Comparison of ENCODE assay signal across 8 cellular contexts in the genomic region with DNA sequence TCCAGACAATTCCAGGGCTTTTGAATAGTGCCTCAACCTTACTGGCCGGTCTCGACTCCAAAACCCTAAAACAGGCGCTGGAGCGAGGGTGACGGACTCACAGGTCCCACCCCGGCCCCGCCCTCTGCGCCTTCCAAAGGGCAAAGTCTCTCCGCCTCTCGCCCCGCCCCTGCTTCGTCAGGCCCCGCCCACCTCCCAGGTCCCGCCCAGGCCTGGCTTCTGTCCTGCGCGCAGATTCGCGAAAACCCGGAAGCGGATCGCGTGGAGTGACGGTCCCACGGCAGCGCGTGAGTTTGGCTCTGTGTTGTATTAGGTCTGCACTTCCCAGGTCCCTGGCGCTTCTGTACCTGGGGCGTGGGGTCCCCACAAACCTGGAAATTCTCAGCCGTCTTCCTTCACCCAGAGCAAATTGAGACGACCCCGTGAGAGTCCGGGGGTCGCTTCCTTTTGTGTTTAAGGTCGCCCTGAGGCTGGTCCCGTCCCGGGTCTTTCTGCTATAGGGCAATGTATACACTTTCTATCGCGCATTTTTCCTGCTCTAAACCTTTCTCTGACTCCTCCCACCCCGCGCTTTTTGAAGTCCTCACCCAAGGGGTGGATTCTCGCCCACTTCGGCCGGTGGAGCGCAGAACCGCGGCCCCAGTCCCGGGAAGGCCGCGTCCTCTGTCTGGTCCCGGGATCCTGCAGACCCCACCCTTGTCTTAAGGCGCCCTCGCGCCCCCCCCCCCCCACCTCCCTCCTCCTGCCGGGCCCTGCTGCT. TPM values are rescaled to one million over a fixed set of nuclear protein-coding genes. Genes with fewer than 3 reads are reported as not detected.
DNase-seq lines count a peak whose midpoint lies in the region; ATAC-seq and TF ChIP-seq lines count a peak whose summit lies in the region.

ZNF813 (plus strand) TSS at position 231 of the 760 bp plus-strand sequence. CDS start 16,090 bp downstream, outside the sequence.

- H3K27me3 ChIP-seq in A673 (replicated peaks; ENCODE audit: insufficient read depth, low read depth, low read length, poor library complexity) = no peaks in the 10 kb centered on the region
- peaks cover 8% of the 10 kb centered on the region for H3K27me3 ChIP-seq in mononuclear cell (ENCODE audit: insufficient read depth, low read length)

- ATAC-seq in GM18907 (IDR thresholded peaks at IDR 0.05; ENCODE audit: unreplicated experiment) (peak; percentile 88), HG03342 (IDR thresholded peaks at IDR 0.05; ENCODE audit: unreplicated experiment) (peak; percentile 91)

- DNase-seq in A673 (ENCODE audit: low spot score) (peak; percentile 92), epithelial cell of esophagus (ENCODE audit: low read depth) (peak; percentile 89)
- peak; percentile 14 for DNase-seq in NK-92 treated with Interleukin-12 subunit alpha and Interleukin-12 subunit beta, amount 100 ng/mL, for 24 hours (lab: John Stamatoyannopoulos, UW)
- DNase-seq in activated CD8-positive, alpha-beta memory T cell treated with anti-CD3 and anti-CD28 coated beads, Interleukin-2, amount 50 U/mL, for 48 hours = peak; percentile 97
- peak; percentile 85 to 89 for DNase-seq in stimulated activated CD8-positive, alpha-beta memory T cell treated with anti-CD3 and anti-CD28 coated beads, Interleukin-15, amount 100 ng/mL, for 48 hours (ENCODE audit: low read depth in 2 of 2)

- CTCF ChIA-PET in A673 (lab: Charles Lee) = no interaction called here

- no peaks in the 10 kb centered on the region for H3K36me3 ChIP-seq in A673 (ENCODE audit: insufficient read depth, low read length, poor library complexity, severe bottlenecking)

- H3K27ac ChIP-seq in A673 (ENCODE audit: low read depth, low read length, poor library complexity, severe bottlenecking) = peak within 1 kb of the TSS; percentile 71

- POLR2A ChIA-PET in A673 (lab: Charles Lee; ENCODE audit: low non-redundant PET) = no interaction called here

- no peaks in the 10 kb centered on the region for H3K9me3 ChIP-seq in A673 (ENCODE audit: low read depth, low read length, poor library complexity, severe bottlenecking)
- no peaks in the 10 kb centered on the region for H3K9me3 ChIP-seq in mononuclear cell (ENCODE audit: low read depth, low read length)

- peak within 1 kb of the TSS; percentile 81 for H3K4me3 ChIP-seq in A673 (ENCODE audit: low read depth, low read length, poor library complexity, severe bottlenecking)
- peak within 1 kb of the TSS; percentile 92 for H3K4me3 ChIP-seq in epithelial cell of esophagus (ENCODE audit: low read length)
- H3K4me3 ChIP-seq in mononuclear cell (ENCODE audit: low read length) = peak within 1 kb of the TSS; percentile 66

- H3K4me1 ChIP-seq in A673 (ENCODE audit: insufficient read depth, low read length, poor library complexity, severe bottlenecking) (no peaks in the 10 kb centered on the region), mononuclear cell (ENCODE audit: insufficient read depth, low read length) (peaks cover 14% of the 10 kb centered on the region)

- intact Hi-C loops in A673 (cut with micrococcal nuclease; ENCODE audit: unreplicated experiment) = loop anchor here (2.0 kb wide), 1 partner anchor 71 kb away; no protein-coding TSS in a partner anchor

- no peak for TF ChIP-seq CTCF in A673 (conservative IDR thresholded peaks at IDR 0.05; ENCODE audit: low read depth, low read length)
- no peak for TF ChIP-seq CTCF in epithelial cell of esophagus (IDR thresholded peaks at IDR 0.05; ENCODE audit: insufficient read depth, low read depth, low read length, missing control alignments)

- no TSS peak for BruUV-seq in A673 (replicated peaks; lab: Mats Ljungman, UMichigan)

RNA-seq across cellular contexts. Expression of gene ZNF813, which starts in this region (rescaled TPM):
- total RNA-seq in A673 (2021) (5.6 and 8.0 TPM in 2 replicates), mononuclear cell (4.4 TPM)

Comparison
In these comparisons a context has a peak if more than half of its experiments do, and no peak if none do; other contexts are left out.
1. Peak in every context shown above with its lines: DNase-seq, ATAC-seq, H3K4me3 ChIP-seq and H3K27ac ChIP-seq.
2. DNase-seq: peak in every context shown above with its lines; median percentile 97 in activated CD8-positive, alpha-beta memory T cell treated with anti-CD3 and anti-CD28 coated beads, Interleukin-2, amount 50 U/mL, for 48 hours; 92 in A673; 89 in epithelial cell of esophagus; 87 in stimulated activated CD8-positive, alpha-beta memory T cell treated with anti-CD3 and anti-CD28 coated beads, Interleukin-15, amount 100 ng/mL, for 48 hours; 14 in NK-92 treated with Interleukin-12 subunit alpha and Interleukin-12 subunit beta, amount 100 ng/mL, for 24 hours.